Comparison of ENCODE assay signal across 21 cellular contexts in the genomic region with DNA sequence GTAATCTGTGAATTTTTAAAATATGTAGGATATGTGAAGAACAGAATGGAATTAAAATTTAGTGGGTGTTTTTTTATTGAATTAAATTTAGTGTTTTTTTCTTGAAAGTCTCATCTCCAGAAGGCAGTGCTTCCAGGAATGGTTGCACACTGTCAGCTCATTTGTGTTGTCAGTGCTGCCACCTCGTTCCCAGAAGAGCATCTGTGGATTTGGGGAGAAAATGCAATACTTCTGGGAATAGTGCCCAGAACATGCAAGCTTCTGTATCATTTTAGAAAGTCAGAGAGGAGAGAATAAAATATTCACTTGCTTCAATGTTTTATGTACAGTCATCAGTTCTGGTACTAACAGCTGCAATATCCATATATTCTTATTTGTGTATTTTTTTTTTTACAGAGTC.
DNase-seq lines count a peak whose midpoint lies in the region; ATAC-seq lines count a peak whose summit lies in the region.
"Had no signal": no experiment of that assay in that cellular context is flagged by ENCODE, and none has a peak within 500 bp of the region (broad histone marks: within the 10 kb centered on the region; RNA-seq: fewer than 3 reads in every experiment).

No MANE protein-coding gene starts in this region.

- H3K4me3 ChIP-seq in H7 (ENCODE audit: insufficient read depth, low read depth, low read length), result no peak overlapping the region
- H3K4me3 ChIP-seq: GM23248 had no signal

- H3K27me3 ChIP-seq in H7 (ENCODE audit: control insufficient read depth, insufficient read depth, low read length), result no peaks in the 10 kb centered on the region
- H3K27me3 ChIP-seq: BE2C had no signal

- peak; percentile 3 for DNase-seq in LHCN-M2 (ENCODE audit: low read depth)
- peak; percentile 12 for DNase-seq in amniotic epithelial cell (ENCODE audit: low read depth)
- DNase-seq in hippocampal formation (lab: John Stamatoyannopoulos, UW), result peak; percentile 1 to 55
- DNase-seq in superior temporal gyrus (ENCODE audit: extremely low spot score), result peak; percentile 59
- no peak for DNase-seq in H7
- no peak for DNase-seq in SKM-1 (lab: John Stamatoyannopoulos, UW; ENCODE audit: unreplicated experiment)
- DNase-seq: BE2C; CD8-positive, alpha-beta memory T cell; DMS 273 treated with DMSO at 0.1 percent for 48 hours; DMS79 treated with DMSO at 0.1 percent for 48 hours; GM23248; H9; HFFc6; MV-4-11; NCI-H1105; NCI-H1436 treated with DMSO at 0.1 percent for 48 hours; NCI-H2029; NCI-H526 treated with DMSO at 0.1 percent for 48 hours; SHP77; T-helper 1 cell had no signal

- H3K36me3 ChIP-seq in H7 (replicated peaks; ENCODE audit: control insufficient read depth, insufficient read depth, low read length), result no peaks in the 10 kb centered on the region
- H3K36me3 ChIP-seq: BE2C had no signal

- no peak for ATAC-seq in GM19397 (IDR thresholded peaks at IDR 0.05; ENCODE audit: unreplicated experiment)

Comparison
In these comparisons a context has a peak if more than half of its experiments do, and no peak if none do; other contexts are left out.
1. DNase-seq: peak in LHCN-M2 (single experiment), amniotic epithelial cell (single experiment), hippocampal formation (2 of 2) and superior temporal gyrus (single experiment); none in H7 (single experiment) and SKM-1 (single experiment).